ENCODE assay signal across 1 cellular context in the genomic region with DNA sequence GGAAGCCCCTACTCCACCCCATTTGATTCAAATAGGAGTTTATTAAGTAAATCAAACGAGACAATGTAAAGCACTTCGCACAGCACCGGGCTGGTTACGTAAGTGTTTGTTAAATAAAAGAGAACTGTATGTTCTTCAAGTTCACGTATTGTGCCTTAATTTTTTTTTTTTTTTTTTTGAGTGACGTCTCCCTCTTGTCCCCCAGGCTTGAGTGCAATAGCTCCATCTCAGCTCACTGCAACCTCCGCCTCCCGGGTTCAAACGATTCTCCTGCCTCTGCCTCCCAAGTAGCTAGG.
TF ChIP-seq lines count a peak whose summit lies in the region.

No MANE protein-coding gene starts in this region.

TF ChIP-seq in IMR-90, 13 proteins besides CTCF, POLR2A, EP300 and RAD21 (continued from another document):
- TF ChIP-seq, protein P1, sequence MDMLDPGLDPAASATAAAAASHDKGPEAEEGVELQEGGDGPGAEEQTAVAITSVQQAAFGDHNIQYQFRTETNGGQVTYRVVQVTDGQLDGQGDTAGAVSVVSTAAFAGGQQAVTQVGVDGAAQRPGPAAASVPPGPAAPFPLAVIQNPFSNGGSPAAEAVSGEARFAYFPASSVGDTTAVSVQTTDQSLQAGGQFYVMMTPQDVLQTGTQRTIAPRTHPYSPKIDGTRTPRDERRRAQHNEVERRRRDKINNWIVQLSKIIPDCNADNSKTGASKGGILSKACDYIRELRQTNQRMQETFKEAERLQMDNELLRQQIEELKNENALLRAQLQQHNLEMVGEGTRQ (IDR thresholded peaks at IDR 0.05; ENCODE audit: low read depth, low read length), result no peak
- TF ChIP-seq RFX5 (IDR thresholded peaks at IDR 0.05; ENCODE audit: low read depth, low read length), result no peak
